Comparison of ENCODE assay signal across 9 cellular contexts in the genomic region with DNA sequence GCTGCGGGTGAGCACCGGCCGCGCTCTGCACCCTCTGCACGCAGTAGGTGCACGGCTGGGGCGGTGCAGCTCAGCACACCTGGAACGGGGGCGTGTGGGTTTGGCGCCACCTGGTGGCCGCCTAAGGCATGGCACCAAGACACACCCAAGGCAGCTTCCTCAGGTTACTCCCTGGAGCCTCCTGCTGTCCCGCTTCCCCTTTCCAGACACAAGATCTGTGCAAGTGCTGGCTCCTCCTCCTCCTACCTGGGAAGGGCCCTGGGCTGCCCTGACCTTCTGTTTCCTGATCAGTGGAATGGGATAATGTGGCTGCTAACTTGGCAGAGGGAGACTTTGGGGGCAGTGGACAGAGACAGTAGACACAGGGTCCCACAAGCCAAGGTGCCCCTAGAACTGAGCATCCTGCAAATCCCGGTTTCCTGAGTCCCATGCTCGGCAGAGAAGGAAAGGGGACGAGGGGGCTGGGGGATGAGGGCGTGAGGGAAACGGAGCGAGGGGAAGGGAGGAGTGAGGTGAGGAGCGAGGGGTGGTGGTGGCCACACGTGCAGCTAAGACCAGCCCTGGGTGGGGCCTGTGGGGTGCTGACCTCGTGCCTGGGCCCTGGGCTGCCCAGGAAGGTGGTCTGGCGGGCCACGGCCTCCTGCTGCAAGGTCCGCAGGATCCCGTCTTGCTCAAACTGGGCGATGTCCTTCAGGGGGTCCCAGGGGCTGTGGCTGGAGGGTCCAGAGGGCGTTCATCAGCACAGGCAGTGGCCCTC. TPM values are rescaled to one million over a fixed set of nuclear protein-coding genes. Genes with fewer than 3 reads are reported as not detected.
A peak's percentile ranks its signal among the peaks of the same experiment; 100 is the strongest.
DNase-seq lines count a peak whose midpoint lies in the region; ATAC-seq, FAIRE-seq and TF ChIP-seq lines count a peak whose summit lies in the region.
"Had no signal": no experiment of that assay in that cellular context is flagged by ENCODE, and none has a peak within 500 bp of the region (broad histone marks: within the 10 kb centered on the region; RNA-seq: fewer than 3 reads in every experiment).

No MANE protein-coding gene starts in this region.

- H3K27me3 Mint-ChIP-seq in activated T-helper 2 cell treated with anti-CD3 and anti-CD28 coated beads, Interferon-gamma antibody, Interleukin-2, Interleukin-4, amounts not matched to agents 10 μg/mL and 5 μg/mL and 100 μg/mL, durations not matched to agents 14 hours and 24 hours and 36 hours (ENCODE audit: low read depth), result peaks cover 1% of the 10 kb centered on the region
- H3K27me3 Mint-ChIP-seq: stimulated activated naive CD8-positive, alpha-beta T cell treated with anti-CD3 and anti-CD28 coated beads, Interleukin-15, Interleukin-2, amounts not matched to agents 100 ng/mL and 50 ng/mL, for 24 hours had no signal

- H2BK5ac ChIP-seq in IMR-90 (ENCODE audit: low read depth, low read length, poor library complexity, severe bottlenecking), result no peak overlapping the region

- H3K36me3 Mint-ChIP-seq in activated T-helper 2 cell treated with anti-CD3 and anti-CD28 coated beads, Interferon-gamma antibody, Interleukin-2, Interleukin-4, amounts not matched to agents 10 μg/mL and 5 μg/mL and 100 μg/mL, durations not matched to agents 14 hours and 24 hours and 36 hours (ENCODE audit: low read depth), result no peaks in the 10 kb centered on the region

- H3K9me3 ChIP-seq in A549 (no peaks in the 10 kb centered on the region), IMR-90 (ENCODE audit: control insufficient read depth, insufficient read depth, low read length) (no peaks in the 10 kb centered on the region), gastroesophageal sphincter (no peaks in the 10 kb centered on the region), ovary (no peaks in the 10 kb centered on the region), upper lobe of left lung (no peaks in the 10 kb centered on the region)

- H3K4me1 ChIP-seq in A549 (no peaks in the 10 kb centered on the region), IMR-90 (ENCODE audit: control insufficient read depth, insufficient read depth, low read length) (peaks cover 9% of the 10 kb centered on the region), gastroesophageal sphincter (peaks cover 0 to 41% (median 0%) of the 10 kb centered on the region in 3 donors), ovary (ENCODE audit: insufficient read depth) (no peaks in the 10 kb centered on the region), upper lobe of left lung (peaks cover 14 to 26% (median 21%) of the 10 kb centered on the region in 4 donors)

- DNase-seq in A549 (ENCODE audit: low read depth in 1 of 2, low spot score in 1 of 2) (peak; percentile 83 to 89), IMR-90 (peak; percentile 44), RPMI8226 (peak; percentile 63), ovary (peak; percentile 41 to 74 (median 64)), upper lobe of left lung (peak; percentile 77 to 93)
- peak; percentile 66 for DNase-seq in activated T-helper 2 cell treated with anti-CD3 and anti-CD28 coated beads, Interferon-gamma antibody, Interleukin-2, Interleukin-4, amounts not matched to agents 10 μg/mL and 5 μg/mL and 100 μg/mL, durations not matched to agents 14 hours and 24 hours and 36 hours (ENCODE audit: low spot score)

- peak; percentile 90 to 92 for TF ChIP-seq RAD21 in A549 (conservative IDR thresholded peaks at IDR 0.05 in 1 of 2, IDR thresholded peaks at IDR 0.05 in 1 of 2)
- peak; percentile 93 for TF ChIP-seq RAD21 in IMR-90 (IDR thresholded peaks at IDR 0.05; ENCODE audit: low read length)

- intact Hi-C loops in IMR-90 (cut with micrococcal nuclease) (loop anchor here (2.0 to 5.0 kb wide), 2 partner anchors 41 to 55 kb away; no protein-coding TSS in a partner anchor), ovary (cut with DNase I) (loop anchor here (5.0 to 10.0 kb wide), 3 partner anchors 55 to 557 kb away; no protein-coding TSS in a partner anchor)
- intact Hi-C loops in activated T-helper 2 cell treated with anti-CD3 and anti-CD28 coated beads, Interferon-gamma antibody, Interleukin-2, Interleukin-4, amounts not matched to agents 10 μg/mL and 5 μg/mL and 100 μg/mL, durations not matched to agents 14 hours and 24 hours and 36 hours (cut with micrococcal nuclease), result loop anchor here (1.0 kb wide), 1 partner anchor 55 kb away; no protein-coding TSS in a partner anchor

- H3K27ac ChIP-seq in A549, result no peak overlapping the region
- no peak overlapping the region for H3K27ac ChIP-seq in IMR-90 (ENCODE audit: insufficient read depth, low read length)
- H3K27ac ChIP-seq in gastroesophageal sphincter, result no peak overlapping the region
- H3K27ac ChIP-seq in ovary, result no peak overlapping the region
- no peak overlapping the region for H3K27ac ChIP-seq in upper lobe of left lung

- H4K20me1 ChIP-seq in IMR-90 (ENCODE audit: insufficient read depth, low read length), result peaks cover 8% of the 10 kb centered on the region

- no peaks in the 10 kb centered on the region for H3K4me1 Mint-ChIP-seq in activated T-helper 2 cell treated with anti-CD3 and anti-CD28 coated beads, Interferon-gamma antibody, Interleukin-2, Interleukin-4, amounts not matched to agents 10 μg/mL and 5 μg/mL and 100 μg/mL, durations not matched to agents 14 hours and 24 hours and 36 hours (ENCODE audit: low read depth)

- H3K4me3 ChIP-seq in A549 (no peak overlapping the region), IMR-90 (ENCODE audit: insufficient read depth, low read depth, low read length) (no peak overlapping the region), gastroesophageal sphincter (no peak overlapping the region), ovary (no peak overlapping the region), upper lobe of left lung (no peak overlapping the region)

- H3K9ac ChIP-seq in IMR-90 (ENCODE audit: low read depth, low read length), result no peak overlapping the region

- no peak for TF ChIP-seq EP300 in A549 (IDR thresholded peaks at IDR 0.05)
- no peak for TF ChIP-seq EP300 in gastroesophageal sphincter (IDR thresholded peaks at IDR 0.05)
- no peak for TF ChIP-seq EP300 in ovary (IDR thresholded peaks at IDR 0.05)
- TF ChIP-seq EP300 in upper lobe of left lung (IDR thresholded peaks at IDR 0.05), result no peak

- no peak overlapping the region for H3K14ac ChIP-seq in IMR-90 (replicated peaks; ENCODE audit: low read depth, low read length)

- H3K27ac Mint-ChIP-seq in activated T-helper 2 cell treated with anti-CD3 and anti-CD28 coated beads, Interferon-gamma antibody, Interleukin-2, Interleukin-4, amounts not matched to agents 10 μg/mL and 5 μg/mL and 100 μg/mL, durations not matched to agents 14 hours and 24 hours and 36 hours, result no peak overlapping the region
- H3K27ac Mint-ChIP-seq: stimulated activated naive CD8-positive, alpha-beta T cell treated with anti-CD3 and anti-CD28 coated beads, Interleukin-15, Interleukin-2, amounts not matched to agents 100 ng/mL and 50 ng/mL, for 24 hours had no signal

- no peak overlapping the region for H3K23ac ChIP-seq in IMR-90 (ENCODE audit: low read depth, low read length)

- peak overlapping the region; percentile 81 for H2AFZ ChIP-seq in IMR-90 (replicated peaks; ENCODE audit: low read length, poor library complexity)

- CTCF ChIA-PET in A549 (lab: Yijun Ruan, JAX), result interaction anchor here (0.6 to 8.1 kb wide), 68 partner anchors 9 to 560 kb away, joined by 3 to 210 read pairs (median 5); a partner anchor contains a TSS
- CTCF ChIA-PET in IMR-90 (lab: Yijun Ruan, JAX), result interaction anchor here (0.6 to 2.1 kb wide), 11 partner anchors 14 to 317 kb away, joined by 3 to 11 read pairs (median 4); no protein-coding TSS in a partner anchor

- FAIRE-seq in A549 (lab: Jason Lieb, UNC), result no peak

- H3K4me2 ChIP-seq in A549, result no peak overlapping the region
- H3K4me2 ChIP-seq in IMR-90 (ENCODE audit: low read depth, low read length), result no peak overlapping the region

- peak overlapping the region; percentile 83 for H3K4ac ChIP-seq in IMR-90 (ENCODE audit: low read depth, low read length)

- WGBS in A549 (ENCODE audit: missing lambda C conversion rate), result 44% methylated on average over 24 of the region's 27 CpGs
- 8% methylated on average over 8 of the region's 27 CpGs; no CpG with 5 or more reads in 1 of the 2 experiments for WGBS in IMR-90 (ENCODE audit: extremely low coverage in 2 of 2, insufficient read length in 1 of 2), 2 experiments
- WGBS in gastroesophageal sphincter (ENCODE audit: low coverage in 1 of 2), 2 donors, result 3 to 66% methylated on average over 10 to 11 of the region's 27 CpGs
- WGBS in ovary, 3 donors, result 44 to 46% (median 46%) methylated on average over 26 to 27 of the region's 27 CpGs
- 48 to 60% methylated on average over 21 to 26 of the region's 27 CpGs for WGBS in upper lobe of left lung, 2 donors

- no peak overlapping the region for H4K8ac ChIP-seq in IMR-90 (ENCODE audit: low read depth in 2 of 2, low read length in 2 of 2)

- peak overlapping the region; percentile 31 for H2AK9ac ChIP-seq in IMR-90 (replicated peaks; ENCODE audit: low read depth, low read length, poor library complexity)

- H3K56ac ChIP-seq in IMR-90 (ENCODE audit: extremely low read depth, insufficient read depth, low read length), result no peak overlapping the region

- H2BK20ac ChIP-seq in IMR-90 (ENCODE audit: low read depth, low read length), result no peak overlapping the region

- no TSS peak for BruUV-seq in IMR-90 (replicated peaks; lab: Mats Ljungman, UMichigan)

- peak; percentile 78 to 93 for ATAC-seq in A549
- ATAC-seq in GM18502 (IDR thresholded peaks at IDR 0.05; ENCODE audit: poor library complexity, unreplicated experiment), result peak; percentile 71
- ATAC-seq in IMR-90 (ENCODE audit: low read depth), result peak; percentile 64
- peak; percentile 60 for ATAC-seq in gastroesophageal sphincter
- ATAC-seq in upper lobe of left lung (ENCODE audit: low FRiP score in 2 of 2), result peak; percentile 71 to 80

- TF ChIP-seq POLR2A in A549 (IDR thresholded peaks at IDR 0.05; ENCODE audit: low read length) (no peak), IMR-90 (IDR thresholded peaks at IDR 0.05; ENCODE audit: low read depth, low read length) (no peak), gastroesophageal sphincter (IDR thresholded peaks at IDR 0.05) (no peak), ovary (IDR thresholded peaks at IDR 0.05) (no peak), upper lobe of left lung (IDR thresholded peaks at IDR 0.05) (no peak)

- peak overlapping the region; percentile 3; the same call in 1 of the 2 replicates for H4K5ac ChIP-seq in IMR-90 (ENCODE audit: low read depth, low read length)

- peak overlapping the region; percentile 97 for H2AK5ac ChIP-seq in IMR-90 (ENCODE audit: low read depth, low read length)

- peaks cover 0 to 15% of the 10 kb centered on the region in 2 experiments; a peak in 1 of 4 replicates for H3K79me1 ChIP-seq in IMR-90 (ENCODE audit: low read depth in 1 of 2, low read length in 2 of 2)

- POLR2A ChIA-PET in A549 (lab: Yijun Ruan, JAX), result interaction anchor here (0.6 to 1.8 kb wide), 4 partner anchors 42 to 715 kb away, joined by 3 to 9 read pairs (median 4); a partner anchor contains a TSS
- POLR2A ChIA-PET in IMR-90 (lab: Charles Lee; ENCODE audit: unreplicated experiment), result no interaction called here

- H3K27me3 ChIP-seq in IMR-90 (ENCODE audit: control insufficient read depth, insufficient read depth, low read length), result no peaks in the 10 kb centered on the region
- no peaks in the 10 kb centered on the region for H3K27me3 ChIP-seq in gastroesophageal sphincter
- no peaks in the 10 kb centered on the region for H3K27me3 ChIP-seq in ovary
- H3K27me3 ChIP-seq in upper lobe of left lung, result no peaks in the 10 kb centered on the region

- H3K36me3 ChIP-seq in IMR-90 (ENCODE audit: control insufficient read depth, insufficient read depth, low read length), result peaks cover 44% of the 10 kb centered on the region
- peaks cover 0 to 90% of the 10 kb centered on the region in 2 donors for H3K36me3 ChIP-seq in gastroesophageal sphincter
- H3K36me3 ChIP-seq in ovary, result no peaks in the 10 kb centered on the region
- H3K36me3 ChIP-seq in upper lobe of left lung, result peaks cover 0 to 73% (median 39%) of the 10 kb centered on the region in 4 donors

- no peaks in the 10 kb centered on the region for H3K9me3 Mint-ChIP-seq in activated T-helper 2 cell treated with anti-CD3 and anti-CD28 coated beads, Interferon-gamma antibody, Interleukin-2, Interleukin-4, amounts not matched to agents 10 μg/mL and 5 μg/mL and 100 μg/mL, durations not matched to agents 14 hours and 24 hours and 36 hours
- H3K9me3 Mint-ChIP-seq: stimulated activated naive CD8-positive, alpha-beta T cell treated with anti-CD3 and anti-CD28 coated beads, Interleukin-15, Interleukin-2, amounts not matched to agents 100 ng/mL and 50 ng/mL, for 24 hours had no signal

- in situ Hi-C loops in IMR-90 (cut with MboI; ENCODE audit: low sequenced_read_pairs), result loop anchor here (5.0 kb wide), 1 partner anchor 50 kb away; no protein-coding TSS in a partner anchor

- no peak overlapping the region for H3K4me3 Mint-ChIP-seq in activated T-helper 2 cell treated with anti-CD3 and anti-CD28 coated beads, Interferon-gamma antibody, Interleukin-2, Interleukin-4, amounts not matched to agents 10 μg/mL and 5 μg/mL and 100 μg/mL, durations not matched to agents 14 hours and 24 hours and 36 hours (ENCODE audit: low read depth)
- H3K4me3 Mint-ChIP-seq: stimulated activated naive CD8-positive, alpha-beta T cell treated with anti-CD3 and anti-CD28 coated beads, Interleukin-15, Interleukin-2, amounts not matched to agents 100 ng/mL and 50 ng/mL, for 24 hours had no signal

- peak; percentile 96 for TF ChIP-seq CTCF in A549 (IDR thresholded peaks at IDR 0.05)
- TF ChIP-seq CTCF in IMR-90 (conservative IDR thresholded peaks at IDR 0.05; ENCODE audit: low read depth, low read length), result peak; percentile 96
- peak in 3 of 4 experiments; percentile 95 to 100 (median 97) for TF ChIP-seq CTCF in gastroesophageal sphincter (IDR thresholded peaks at IDR 0.05)
- TF ChIP-seq CTCF in ovary (IDR thresholded peaks at IDR 0.05), result peak; percentile 90 to 100 (median 92)
- peak; percentile 97 to 99 (median 98) for TF ChIP-seq CTCF in upper lobe of left lung (IDR thresholded peaks at IDR 0.05)

- no peak overlapping the region for H2BK15ac ChIP-seq in IMR-90 (ENCODE audit: low read depth, low read length)

- no peak overlapping the region for H4K91ac ChIP-seq in IMR-90 (ENCODE audit: insufficient read depth, low read depth, low read length)

- dilution Hi-C loops in IMR-90 (cut with HindIII; ENCODE audit: low sequenced_read_pairs, unreplicated experiment), result no loop called here

- H2BK120ac ChIP-seq in IMR-90 (ENCODE audit: low read depth, low read length), result no peak overlapping the region

- no peaks in the 10 kb centered on the region for H3K9me1 ChIP-seq in IMR-90 (ENCODE audit: insufficient read depth, low read length)

- no peak overlapping the region for H3K18ac ChIP-seq in IMR-90 (ENCODE audit: low read depth, low read length)

RNA-seq across cellular contexts. Expression of a gene that starts 34.8 kb away (rescaled TPM):
- polyA plus RNA-seq in A549 (2011; rRNA removed) (109 and 130 TPM in 2 replicates), A549 (2017; fragmentation: RNase III; extraction: RNeasy Plus Mini Kit Qiagen cat#74134 plus additional on column Dnase treatment) (52.7 to 56.3 TPM (median 56.2 TPM) in 3 replicates), IMR-90 (2012; rRNA removed) (62.5 and 72.7 TPM in 2 replicates), ovary (10 to 100 TPM; 15.0 to 22.8 TPM)
- 43.3 and 43.9 TPM in 2 replicates for polyA plus RNA-seq in A549 (2012; cell fraction: cytosol; rRNA removed)
- polyA plus RNA-seq in A549 (2012; cell fraction: nucleus; rRNA removed), result 105 and 130 TPM in 2 replicates
- 67.3 and 71.3 TPM in 2 replicates for polyA minus RNA-seq in A549 (2011; rRNA and poly(A)+ RNA removed)
- total RNA-seq in IMR-90 (2012; rRNA removed) (65.8 and 78.3 TPM in 2 replicates), gastroesophageal sphincter (10 to 100 TPM; 29.1 to 41.5 (median 31.2) TPM), ovary (100 to 1,000 TPM in 1 of 7 donors, 10 to 100 TPM in 6; 12.5 to 148 (median 17.6) TPM), upper lobe of left lung (10 to 100 TPM; 28.9 to 54.1 (median 43.0) TPM)
- 42.2 and 49.8 TPM in 2 replicates for polyA plus RNA-seq in IMR-90 (2012; cell fraction: cytosol; rRNA removed)
- polyA plus RNA-seq in IMR-90 (2012; cell fraction: nucleus; rRNA removed; ENCODE audit: low replicate concordance), result 168 and 280 TPM in 2 replicates
- total RNA-seq in activated T-helper 2 cell treated with anti-CD3 and anti-CD28 coated beads, Interferon-gamma antibody, Interleukin-2, Interleukin-4, amounts not matched to agents 10 μg/mL and 5 μg/mL and 100 μg/mL, durations not matched to agents 14 hours and 24 hours and 36 hours, result 46.4 and 51.8 TPM in 2 replicates
